ENCODE assay signal across 8 cellular contexts in the genomic region with DNA sequence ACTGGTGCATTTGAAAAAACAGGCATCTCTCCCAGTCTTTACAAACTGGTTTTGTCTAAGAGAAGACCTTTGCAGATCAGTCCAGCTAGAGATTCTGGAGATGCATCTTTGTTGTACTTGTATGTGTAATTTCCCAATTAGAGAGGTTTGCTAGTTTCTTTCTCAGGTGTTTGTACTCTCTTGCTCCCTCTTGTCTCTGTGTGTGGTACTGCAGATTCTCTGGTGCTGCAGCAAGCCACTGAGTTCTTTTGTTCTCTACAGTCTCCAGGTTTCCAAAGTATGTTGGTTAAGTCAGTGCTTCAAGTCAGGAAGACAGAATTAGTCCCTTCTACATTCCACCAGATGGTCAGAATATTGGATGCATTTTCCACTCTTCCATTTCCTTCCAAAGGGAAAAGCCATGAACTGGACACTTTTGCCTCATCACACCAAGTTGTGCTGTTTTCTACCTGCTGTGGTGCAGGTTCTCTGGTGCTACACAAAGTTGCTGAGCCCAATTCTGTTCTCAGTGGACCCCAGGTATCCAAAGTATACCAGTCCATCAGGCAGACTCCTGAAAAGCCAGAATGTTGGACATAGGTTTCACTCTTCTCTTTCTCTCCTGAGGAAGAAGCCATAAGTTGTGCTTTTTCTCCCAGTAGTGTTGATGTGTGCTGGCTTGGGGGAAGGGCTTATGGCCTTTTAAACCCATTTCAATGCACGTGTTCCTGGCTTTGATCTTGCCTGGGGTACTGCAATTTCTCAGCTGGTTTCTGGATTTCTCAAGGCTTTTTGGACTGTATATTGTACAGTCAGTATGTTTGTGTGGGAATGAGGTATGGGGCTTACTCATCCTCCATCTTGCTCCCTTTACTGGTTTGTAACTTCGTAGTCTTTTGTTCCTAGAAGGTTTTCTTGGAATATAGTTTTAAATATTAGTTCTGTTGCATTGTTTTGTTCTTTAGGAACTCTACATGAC. TPM values are rescaled to one million over a fixed set of nuclear protein-coding genes. Genes with fewer than 3 reads are reported as not detected.
DNase-seq lines count a peak whose midpoint lies in the region; ATAC-seq, FAIRE-seq and TF ChIP-seq lines count a peak whose summit lies in the region.

No MANE protein-coding gene starts in this region.

- ATAC-seq in HCT116: peak; percentile 85
- ATAC-seq in RWPE2 (ENCODE audit: low read depth): no peak
- no peak for ATAC-seq in GM21576 (IDR thresholded peaks at IDR 0.05; ENCODE audit: unreplicated experiment)
- ATAC-seq in sciatic nerve: no peak

- peak; percentile 42 for FAIRE-seq in G401.6 (lab: Jason Lieb, UNC)

- no peaks in the 10 kb centered on the region for H3K9me2 ChIP-seq in HCT116 (ENCODE audit: insufficient read depth)

- DNase-seq in HCT116 (ENCODE audit: low read depth, low spot score) (peak; percentile 28), RWPE2 (ENCODE audit: low spot score) (no peak), dermis blood vessel endothelial cell (peak; percentile 52), trophoblast cell (peak; percentile 19 to 76), sciatic nerve (ENCODE audit: low spot score) (no peak), NCI-H2107 treated with DMSO at 0.1 percent for 48 hours (lab: John Stamatoyannopoulos, UW; ENCODE audit: unreplicated experiment) (no peak)

- H3K23ac ChIP-seq in trophoblast cell (ENCODE audit: low read length): no peak overlapping the region

- H2AFZ ChIP-seq in HCT116 (ENCODE audit: low read depth, low read length, poor library complexity, severe bottlenecking): no peak overlapping the region
- H2AFZ ChIP-seq in trophoblast cell (ENCODE audit: insufficient read depth, low read length, poor library complexity): no peak overlapping the region

- no TSS peak for BruUV-seq in HCT116 (replicated peaks; lab: Mats Ljungman, UMichigan)

- H4K12ac ChIP-seq in trophoblast cell (ENCODE audit: low read depth, low read length): no peak overlapping the region

- H3K4me2 ChIP-seq in HCT116 (ENCODE audit: low read length) (no peak overlapping the region), trophoblast cell (ENCODE audit: low read length) (no peak overlapping the region)

- POLR2A ChIA-PET in HCT116 (lab: Charles Lee): no interaction called here

- CTCF ChIA-PET in HCT116 (lab: Charles Lee): no interaction called here

- no peak overlapping the region for H2AK5ac ChIP-seq in trophoblast cell (ENCODE audit: low read length)

- H3K4ac ChIP-seq in trophoblast cell (ENCODE audit: low read depth, low read length): peak overlapping the region; percentile 38

- TF ChIP-seq CTCF in HCT116 (IDR thresholded peaks at IDR 0.05 in 2 of 3, conservative IDR thresholded peaks at IDR 0.05 in 1 of 3; ENCODE audit: borderline replicate concordance in 1 of 3, insufficient read depth in 1 of 3, low read depth in 2 of 3, low read length in 2 of 3) (peak; percentile 9 to 74 (median 71); a peak in 4 of 6 replicates), RWPE2 (IDR thresholded peaks at IDR 0.05; ENCODE audit: poor library complexity, severe bottlenecking) (peak; percentile 50)

- no peak overlapping the region for H4K8ac ChIP-seq in trophoblast cell (ENCODE audit: low read depth, low read length)

- RAD21 ChIA-PET in HCT116 (lab: Charles Lee; ENCODE audit: low non-redundant PET in 1 of 2, low total read pairs in 2 of 2, uncharacterized antibody in 2 of 2, unreplicated experiment in 2 of 2): no interaction called here

- no peak overlapping the region for H2BK120ac ChIP-seq in trophoblast cell (ENCODE audit: insufficient read depth, low read length, poor library complexity)

- H3K4me1 ChIP-seq in HCT116 (ENCODE audit: control insufficient read depth in 1 of 2, insufficient read depth in 2 of 2, low read length in 2 of 2): peaks cover 13 to 16% of the 10 kb centered on the region in 2 experiments; a peak in 3 of 4 replicates
- peaks cover 17% of the 10 kb centered on the region for H3K4me1 ChIP-seq in RWPE2 (ENCODE audit: insufficient read depth, poor library complexity, severe bottlenecking)
- H3K4me1 ChIP-seq in trophoblast cell (ENCODE audit: control insufficient read depth in 1 of 2, insufficient read depth in 2 of 2, low read length in 2 of 2): peaks cover 7 to 9% of the 10 kb centered on the region in 2 experiments

- no peak overlapping the region for H2BK12ac ChIP-seq in trophoblast cell (ENCODE audit: low read length)

- no peak overlapping the region for H3K14ac ChIP-seq in trophoblast cell (ENCODE audit: low read length)

- no peaks in the 10 kb centered on the region for H3K36me3 ChIP-seq in HCT116 (ENCODE audit: control insufficient read depth in 1 of 2, insufficient read depth in 2 of 2, low read length in 2 of 2)
- no peaks in the 10 kb centered on the region for H3K36me3 ChIP-seq in RWPE2 (ENCODE audit: low read depth)
- H3K36me3 ChIP-seq in trophoblast cell (ENCODE audit: control insufficient read depth in 1 of 2, insufficient read depth in 2 of 2, low read length in 2 of 2): no peaks in the 10 kb centered on the region

- H4K20me1 ChIP-seq in HCT116 (ENCODE audit: insufficient read depth): peaks cover 13% of the 10 kb centered on the region; the same call in 1 of the 2 replicates

- H3K4me3 ChIP-seq in HCT116 (replicated peaks in 1 of 2; ENCODE audit: low read depth in 1 of 2, low read length in 2 of 2) (no peak overlapping the region), RWPE2 (ENCODE audit: severe bottlenecking) (no peak overlapping the region), trophoblast cell (ENCODE audit: low read depth, low read length) (no peak overlapping the region)

- H3K79me1 ChIP-seq in trophoblast cell (ENCODE audit: low read length): no peaks in the 10 kb centered on the region

- H3K79me2 ChIP-seq in HCT116 (ENCODE audit: insufficient read depth, low read length) (peaks cover 88% of the 10 kb centered on the region), trophoblast cell (ENCODE audit: control insufficient read depth, insufficient read depth, low read length, poor library complexity) (peaks cover 6% of the 10 kb centered on the region)

- no peak for TF ChIP-seq POLR2A in HCT116 (IDR thresholded peaks at IDR 0.05; ENCODE audit: borderline replicate concordance, extremely low read depth, insufficient read depth, insufficient read length)

- peak; percentile 36 for TF ChIP-seq RAD21 in HCT116 (IDR thresholded peaks at IDR 0.05; ENCODE audit: low read depth)

- no peak overlapping the region for H3K18ac ChIP-seq in trophoblast cell (ENCODE audit: low read length)

- H3K27ac ChIP-seq in HCT116 (ENCODE audit: low read depth, low read length) (no peak overlapping the region), RWPE2 (ENCODE audit: poor library complexity, severe bottlenecking) (no peak overlapping the region), trophoblast cell (ENCODE audit: low read depth, low read length) (peak overlapping the region; percentile 20)

- H3K9me3 ChIP-seq in HCT116 (ENCODE audit: control insufficient read depth in 1 of 2, insufficient read depth in 1 of 2, low read depth in 1 of 2, low read length in 2 of 2): no peaks in the 10 kb centered on the region
- H3K9me3 ChIP-seq in RWPE2 (ENCODE audit: severe bottlenecking): no peaks in the 10 kb centered on the region
- H3K9me3 ChIP-seq in trophoblast cell (ENCODE audit: insufficient read depth, low read depth, low read length): no peaks in the 10 kb centered on the region

- H4K91ac ChIP-seq in trophoblast cell (ENCODE audit: low read depth, low read length): no peak overlapping the region

- H2BK5ac ChIP-seq in trophoblast cell (ENCODE audit: low read depth, low read length, poor library complexity): no peak overlapping the region

- H3K27me3 ChIP-seq in HCT116 (ENCODE audit: insufficient read depth, low read length) (no peaks in the 10 kb centered on the region), RWPE2 (ENCODE audit: insufficient read depth, poor library complexity, severe bottlenecking) (no peaks in the 10 kb centered on the region), trophoblast cell (ENCODE audit: insufficient read depth, low read length) (no peaks in the 10 kb centered on the region)

- no CpG with 5 or more reads among the region's 2 CpGs for WGBS in trophoblast cell (ENCODE audit: extremely low coverage, insufficient coverage, insufficient read length)

- intact Hi-C loops in HCT116 (cut with micrococcal nuclease) (no loop called here), sciatic nerve (cut with DNase I) (loop anchor here (5.0 kb wide), 1 partner anchor 443 kb away; no protein-coding TSS in a partner anchor)

- H3K9ac ChIP-seq in HCT116 (ENCODE audit: low read length) (no peak overlapping the region), trophoblast cell (ENCODE audit: low read length) (no peak overlapping the region)

TF ChIP-seq in HCT116, 20 proteins besides CTCF, POLR2A, EP300 and RAD21:
- TF ChIP-seq POLR2AphosphoS5 (IDR thresholded peaks at IDR 0.05; ENCODE audit: low read depth, low read length) (no peak), YY1 (IDR thresholded peaks at IDR 0.05; ENCODE audit: extremely low read depth, insufficient replicate concordance, low read depth, low read length) (no peak), EGR1 (IDR thresholded peaks at IDR 0.05; ENCODE audit: low read depth) (no peak)

RNA-seq across cellular contexts. Expression of a gene that starts 29.8 kb away (rescaled TPM):
- total RNA-seq in HCT116 (2021; ENCODE audit: unreplicated experiment) (19.6 TPM), dermis blood vessel endothelial cell (20.9 and 26.6 TPM in 2 replicates), sciatic nerve (47.0 TPM)
- polyA plus RNA-seq in HCT116 (2012): 9.4 and 10.9 TPM in 2 replicates
- 15.6 and 16.0 TPM in 2 replicates for polyA plus RNA-seq in trophoblast cell (2013)

Comparison
In these comparisons a context has a peak if more than half of its experiments do, and no peak if none do; other contexts are left out.
1. DNase-seq: peak in HCT116 (single experiment), dermis blood vessel endothelial cell (single experiment) and trophoblast cell (2 of 2); none in RWPE2 (single experiment), sciatic nerve (single experiment) and NCI-H2107 treated with DMSO at 0.1 percent for 48 hours (single experiment).